ENCODE assay signal across 23 cellular contexts in the genomic region with DNA sequence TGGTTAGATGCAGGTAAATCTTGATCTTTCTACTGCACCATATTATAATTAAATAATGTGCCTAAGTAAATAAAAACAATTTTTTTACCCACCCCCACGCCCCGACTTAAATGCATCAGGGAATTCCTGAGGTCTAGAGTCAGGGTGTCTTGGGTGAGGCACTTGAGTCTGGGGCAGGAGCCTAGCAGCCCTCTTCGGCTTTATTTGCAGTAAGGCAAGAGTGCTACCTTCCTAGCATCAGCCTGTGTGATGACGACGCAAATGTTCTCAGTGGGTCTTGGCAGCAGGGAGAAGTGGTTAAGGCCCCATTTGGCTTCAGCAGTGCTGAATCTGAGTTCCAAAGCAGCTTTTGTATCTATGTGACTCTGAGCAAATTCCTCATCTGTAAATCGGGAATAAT.
DNase-seq lines count a peak whose midpoint lies in the region; ATAC-seq and TF ChIP-seq lines count a peak whose summit lies in the region.
"Had no signal": no experiment of that assay in that cellular context is flagged by ENCODE, and none has a peak within 500 bp of the region (broad histone marks: within the 10 kb centered on the region; RNA-seq: fewer than 3 reads in every experiment).

No MANE protein-coding gene starts in this region.

- H3K27ac ChIP-seq in left lung (no peak overlapping the region), neural progenitor cell (no peak overlapping the region)
- H3K27ac ChIP-seq: BLaER1 had no signal

- H3K79me2 ChIP-seq in neural progenitor cell (ENCODE audit: low read depth), result no peaks in the 10 kb centered on the region

- peaks cover 27% of the 10 kb centered on the region for H3K4me1 Mint-ChIP-seq in neural progenitor cell
- H3K4me1 Mint-ChIP-seq: CD4-positive, alpha-beta memory T cell; CD4-positive, CD25-positive, alpha-beta regulatory T cell; CD8-positive, alpha-beta memory T cell had no signal

- H3F3A ChIP-seq in neural progenitor cell (ENCODE audit: low read depth), result peaks cover 13% of the 10 kb centered on the region

- peak overlapping the region; percentile 65 for H3K27ac Mint-ChIP-seq in neural progenitor cell
- H3K27ac Mint-ChIP-seq: CD14-positive monocyte; CD4-positive, alpha-beta memory T cell; CD4-positive, CD25-positive, alpha-beta regulatory T cell; CD8-positive, alpha-beta memory T cell had no signal

- H3K4me3 ChIP-seq in left lung (no peak overlapping the region), neural progenitor cell (no peak overlapping the region)
- H3K4me3 ChIP-seq: BLaER1, GM12878 had no signal

- intact Hi-C loops in left lung (cut with DNase I), result no loop called here

- H2AFZ ChIP-seq in neural progenitor cell (replicated peaks), result no peak overlapping the region

- peaks cover 4% of the 10 kb centered on the region for H3K27me3 Mint-ChIP-seq in neural progenitor cell (ENCODE audit: insufficient read depth, low read depth)

- H3K36me3 ChIP-seq in left lung, result no peaks in the 10 kb centered on the region
- H3K36me3 ChIP-seq in neural progenitor cell, result no peaks in the 10 kb centered on the region
- H3K36me3 ChIP-seq: BE2C, BLaER1 had no signal

- no peaks in the 10 kb centered on the region for H4K20me1 ChIP-seq in neural progenitor cell (ENCODE audit: low read depth)
- H4K20me1 ChIP-seq: BLaER1 had no signal

- ATAC-seq in left lung (peak; percentile 64), GM18519 (IDR thresholded peaks at IDR 0.05; ENCODE audit: low FRiP score, unreplicated experiment) (no peak)
- ATAC-seq: GM12878 had no signal

- H3K9ac ChIP-seq in neural progenitor cell, result no peak overlapping the region
- H3K9ac ChIP-seq: BLaER1 had no signal

- peaks cover 0 to 5% of the 10 kb centered on the region in 2 donors for H3K4me1 ChIP-seq in left lung
- peaks cover 31% of the 10 kb centered on the region for H3K4me1 ChIP-seq in neural progenitor cell
- H3K4me1 ChIP-seq: BE2C had no signal

- H3K27me3 ChIP-seq in left lung (no peaks in the 10 kb centered on the region), neural progenitor cell (no peaks in the 10 kb centered on the region)
- H3K27me3 ChIP-seq: BE2C, BLaER1 had no signal

- no peak overlapping the region for H3K4me3 Mint-ChIP-seq in neural progenitor cell
- H3K4me3 Mint-ChIP-seq: CD14-positive monocyte; CD4-positive, alpha-beta memory T cell; CD4-positive, CD25-positive, alpha-beta regulatory T cell; CD8-positive, alpha-beta memory T cell had no signal

- TF ChIP-seq CTCF in left lung (IDR thresholded peaks at IDR 0.05) (no peak), neural progenitor cell (IDR thresholded peaks at IDR 0.05) (no peak)

- no peaks in the 10 kb centered on the region for H3K36me3 Mint-ChIP-seq in neural progenitor cell
- H3K36me3 Mint-ChIP-seq: CD14-positive monocyte; CD4-positive, alpha-beta memory T cell; CD4-positive, CD25-positive, alpha-beta regulatory T cell; CD8-positive, alpha-beta memory T cell had no signal

- no peaks in the 10 kb centered on the region for H3K9me3 Mint-ChIP-seq in neural progenitor cell
- H3K9me3 Mint-ChIP-seq: CD14-positive monocyte; CD8-positive, alpha-beta memory T cell had no signal

- DNase-seq in left lung (no peak), neural progenitor cell (ENCODE audit: low spot score) (no peak), anterior cingulate cortex (lab: John Stamatoyannopoulos, UW) (no peak), ecto neural progenitor cell (ENCODE audit: low spot score) (no peak)
- DNase-seq: 8988T; ACHN; BE2C; C1 segment of cervical spinal cord; CD4-positive, alpha-beta memory T cell; CD4-positive, CD25-positive, alpha-beta regulatory T cell; CD8-positive, alpha-beta memory T cell; COR-L47; DMS 273 treated with DMSO at 0.1 percent for 48 hours; DMS153; DMS53; DMS79; DND-41; EL; GDM1 had no signal

- no peaks in the 10 kb centered on the region for H3K9me3 ChIP-seq in left lung
- H3K9me3 ChIP-seq in neural progenitor cell (ENCODE audit: low read depth), result no peaks in the 10 kb centered on the region
- H3K9me3 ChIP-seq: BE2C, BLaER1 had no signal

- H3K4me2 ChIP-seq in neural progenitor cell, result no peak overlapping the region
- H3K4me2 ChIP-seq: BLaER1 had no signal
